In genomic region chr1:75423616-75424015, GRCh38 we compare ENCODE assay signal across 1 cellular context.
TF ChIP-seq lines count a peak whose summit lies in the region.

No MANE protein-coding gene starts in this region.

TF ChIP-seq in K562, 482 proteins besides CTCF, POLR2A, EP300 and RAD21 (continued from another document and continues in another):
- TF ChIP-seq ZNF431 (CRISPR knock-in tag; IDR thresholded peaks at IDR 0.05): no peak
- no peak for TF ChIP-seq HOXB6 (CRISPR knock-in tag; IDR thresholded peaks at IDR 0.05; ENCODE audit: borderline replicate concordance)
- TF ChIP-seq CBX1 (IDR thresholded peaks at IDR 0.05; ENCODE audit: low read depth): no peak
- no peak for TF ChIP-seq RBM15 (IDR thresholded peaks at IDR 0.05; ENCODE audit: insufficient read depth, low read length)
- no peak for TF ChIP-seq ZNF174 (CRISPR knock-in tag; IDR thresholded peaks at IDR 0.05)
- TF ChIP-seq ZNF143 (CRISPR knock-in tag; IDR thresholded peaks at IDR 0.05): no peak
- TF ChIP-seq XRCC3 (IDR thresholded peaks at IDR 0.05): no peak
- TF ChIP-seq, protein P1, sequence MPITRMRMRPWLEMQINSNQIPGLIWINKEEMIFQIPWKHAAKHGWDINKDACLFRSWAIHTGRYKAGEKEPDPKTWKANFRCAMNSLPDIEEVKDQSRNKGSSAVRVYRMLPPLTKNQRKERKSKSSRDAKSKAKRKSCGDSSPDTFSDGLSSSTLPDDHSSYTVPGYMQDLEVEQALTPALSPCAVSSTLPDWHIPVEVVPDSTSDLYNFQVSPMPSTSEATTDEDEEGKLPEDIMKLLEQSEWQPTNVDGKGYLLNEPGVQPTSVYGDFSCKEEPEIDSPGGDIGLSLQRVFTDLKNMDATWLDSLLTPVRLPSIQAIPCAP (CRISPR knock-in tag; IDR thresholded peaks at IDR 0.05; ENCODE audit: borderline replicate concordance): no peak
- TF ChIP-seq POLR2B (IDR thresholded peaks at IDR 0.05; ENCODE audit: low read depth, partially characterized antibody): no peak
- TF ChIP-seq ZNF197 (CRISPR knock-in tag; IDR thresholded peaks at IDR 0.05; ENCODE audit: low read depth): no peak
- TF ChIP-seq SMAD4 (CRISPR knock-in tag; conservative IDR thresholded peaks at IDR 0.05): no peak
- no peak for TF ChIP-seq ZNF76 (CRISPR knock-in tag; IDR thresholded peaks at IDR 0.05; ENCODE audit: borderline replicate concordance)
- TF ChIP-seq NELFE (IDR thresholded peaks at IDR 0.05; ENCODE audit: insufficient read depth, insufficient read length): no peak
- 0 out of 2 replicates have a peak, but pooled peaks have one; percentile 44 for TF ChIP-seq GATAD2A (IDR thresholded peaks at IDR 0.05)
- TF ChIP-seq ZNF583 (CRISPR knock-in tag; IDR thresholded peaks at IDR 0.05): no peak
- TF ChIP-seq, protein P2, sequence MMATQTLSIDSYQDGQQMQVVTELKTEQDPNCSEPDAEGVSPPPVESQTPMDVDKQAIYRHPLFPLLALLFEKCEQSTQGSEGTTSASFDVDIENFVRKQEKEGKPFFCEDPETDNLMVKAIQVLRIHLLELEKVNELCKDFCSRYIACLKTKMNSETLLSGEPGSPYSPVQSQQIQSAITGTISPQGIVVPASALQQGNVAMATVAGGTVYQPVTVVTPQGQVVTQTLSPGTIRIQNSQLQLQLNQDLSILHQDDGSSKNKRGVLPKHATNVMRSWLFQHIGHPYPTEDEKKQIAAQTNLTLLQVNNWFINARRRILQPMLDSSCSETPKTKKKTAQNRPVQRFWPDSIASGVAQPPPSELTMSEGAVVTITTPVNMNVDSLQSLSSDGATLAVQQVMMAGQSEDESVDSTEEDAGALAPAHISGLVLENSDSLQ (IDR thresholded peaks at IDR 0.05): peak; percentile 94
- TF ChIP-seq SLC30A9 (CRISPR knock-in tag; IDR thresholded peaks at IDR 0.05): no peak
- TF ChIP-seq SMAD1 (IDR thresholded peaks at IDR 0.05; ENCODE audit: low read depth, low read length, partially characterized antibody): no peak
- TF ChIP-seq FUS (optimal IDR thresholded peaks at IDR 0.05; ENCODE audit: low read depth, low read length): no peak
- no peak for TF ChIP-seq STAT5B (CRISPR knock-in tag; IDR thresholded peaks at IDR 0.05)
- TF ChIP-seq IRF9 (tag; IDR thresholded peaks at IDR 0.05): no peak
- TF ChIP-seq ZNF212 (CRISPR knock-in tag; IDR thresholded peaks at IDR 0.05): no peak
- no peak for TF ChIP-seq RBM17 (IDR thresholded peaks at IDR 0.05; ENCODE audit: borderline replicate concordance, low read depth, low read length)
- no peak for TF ChIP-seq ZNF224 (CRISPR knock-in tag; IDR thresholded peaks at IDR 0.05)
- TF ChIP-seq ZNF311 (CRISPR knock-in tag; IDR thresholded peaks at IDR 0.05): no peak
- TF ChIP-seq AFF4 (CRISPR knock-in tag; IDR thresholded peaks at IDR 0.05): no peak
- TF ChIP-seq TAF9B (IDR thresholded peaks at IDR 0.05; ENCODE audit: partially characterized antibody): no peak
- TF ChIP-seq, protein P3, sequence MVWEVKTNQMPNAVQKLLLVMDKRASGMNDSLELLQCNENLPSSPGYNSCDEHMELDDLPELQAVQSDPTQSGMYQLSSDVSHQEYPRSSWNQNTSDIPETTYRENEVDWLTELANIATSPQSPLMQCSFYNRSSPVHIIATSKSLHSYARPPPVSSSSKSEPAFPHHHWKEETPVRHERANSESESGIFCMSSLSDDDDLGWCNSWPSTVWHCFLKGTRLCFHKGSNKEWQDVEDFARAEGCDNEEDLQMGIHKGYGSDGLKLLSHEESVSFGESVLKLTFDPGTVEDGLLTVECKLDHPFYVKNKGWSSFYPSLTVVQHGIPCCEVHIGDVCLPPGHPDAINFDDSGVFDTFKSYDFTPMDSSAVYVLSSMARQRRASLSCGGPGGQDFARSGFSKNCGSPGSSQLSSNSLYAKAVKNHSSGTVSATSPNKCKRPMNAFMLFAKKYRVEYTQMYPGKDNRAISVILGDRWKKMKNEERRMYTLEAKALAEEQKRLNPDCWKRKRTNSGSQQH (CRISPR knock-in tag; IDR thresholded peaks at IDR 0.05): no peak
- TF ChIP-seq TFE3 (CRISPR knock-in tag; IDR thresholded peaks at IDR 0.05): no peak
- TF ChIP-seq, protein P4, sequence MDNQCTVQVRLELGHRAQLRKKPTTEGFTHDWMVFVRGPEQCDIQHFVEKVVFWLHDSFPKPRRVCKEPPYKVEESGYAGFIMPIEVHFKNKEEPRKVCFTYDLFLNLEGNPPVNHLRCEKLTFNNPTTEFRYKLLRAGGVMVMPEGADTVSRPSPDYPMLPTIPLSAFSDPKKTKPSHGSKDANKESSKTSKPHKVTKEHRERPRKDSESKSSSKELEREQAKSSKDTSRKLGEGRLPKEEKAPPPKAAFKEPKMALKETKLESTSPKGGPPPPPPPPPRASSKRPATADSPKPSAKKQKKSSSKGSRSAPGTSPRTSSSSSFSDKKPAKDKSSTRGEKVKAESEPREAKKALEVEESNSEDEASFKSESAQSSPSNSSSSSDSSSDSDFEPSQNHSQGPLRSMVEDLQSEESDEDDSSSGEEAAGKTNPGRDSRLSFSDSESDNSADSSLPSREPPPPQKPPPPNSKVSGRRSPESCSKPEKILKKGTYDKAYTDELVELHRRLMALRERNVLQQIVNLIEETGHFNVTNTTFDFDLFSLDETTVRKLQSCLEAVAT (IDR thresholded peaks at IDR 0.05): no peak
- peak; percentile 66; the same call in 1 of the 2 replicates for TF ChIP-seq SMARCE1 (IDR thresholded peaks at IDR 0.05)
- no peak for TF ChIP-seq C11orf30 (IDR thresholded peaks at IDR 0.05; ENCODE audit: low read depth)
- no peak for TF ChIP-seq ZC3H4 (CRISPR knock-in tag; IDR thresholded peaks at IDR 0.05; ENCODE audit: borderline replicate concordance)
- no peak for TF ChIP-seq EGR1 (conservative IDR thresholded peaks at IDR 0.05)
- no peak for TF ChIP-seq TRIM25 (IDR thresholded peaks at IDR 0.05; ENCODE audit: borderline replicate concordance)
- no peak for TF ChIP-seq ZNF263 (CRISPR knock-in tag; IDR thresholded peaks at IDR 0.05; ENCODE audit: borderline replicate concordance)
- TF ChIP-seq RCOR1 (IDR thresholded peaks at IDR 0.05; ENCODE audit: borderline replicate concordance in 1 of 2, low read depth in 2 of 2, low read length in 2 of 2): no peak
- TF ChIP-seq GTF2E2 (tag; IDR thresholded peaks at IDR 0.05): no peak
- TF ChIP-seq GATA2 (CRISPR knock-in tag; IDR thresholded peaks at IDR 0.05): 0 out of 2 replicates have a peak, but pooled peaks have one; percentile 25
- no peak for TF ChIP-seq THRB (CRISPR knock-in tag; conservative IDR thresholded peaks at IDR 0.05)
- TF ChIP-seq SRSF3 (IDR thresholded peaks at IDR 0.05; ENCODE audit: insufficient read depth, low read length): no peak
- no peak for TF ChIP-seq POLR2AphosphoS2 (IDR thresholded peaks at IDR 0.05; ENCODE audit: low read length)
- TF ChIP-seq XRCC4 (IDR thresholded peaks at IDR 0.05; ENCODE audit: extremely low read depth, insufficient read depth, insufficient read length): no peak
- TF ChIP-seq, protein P5, sequence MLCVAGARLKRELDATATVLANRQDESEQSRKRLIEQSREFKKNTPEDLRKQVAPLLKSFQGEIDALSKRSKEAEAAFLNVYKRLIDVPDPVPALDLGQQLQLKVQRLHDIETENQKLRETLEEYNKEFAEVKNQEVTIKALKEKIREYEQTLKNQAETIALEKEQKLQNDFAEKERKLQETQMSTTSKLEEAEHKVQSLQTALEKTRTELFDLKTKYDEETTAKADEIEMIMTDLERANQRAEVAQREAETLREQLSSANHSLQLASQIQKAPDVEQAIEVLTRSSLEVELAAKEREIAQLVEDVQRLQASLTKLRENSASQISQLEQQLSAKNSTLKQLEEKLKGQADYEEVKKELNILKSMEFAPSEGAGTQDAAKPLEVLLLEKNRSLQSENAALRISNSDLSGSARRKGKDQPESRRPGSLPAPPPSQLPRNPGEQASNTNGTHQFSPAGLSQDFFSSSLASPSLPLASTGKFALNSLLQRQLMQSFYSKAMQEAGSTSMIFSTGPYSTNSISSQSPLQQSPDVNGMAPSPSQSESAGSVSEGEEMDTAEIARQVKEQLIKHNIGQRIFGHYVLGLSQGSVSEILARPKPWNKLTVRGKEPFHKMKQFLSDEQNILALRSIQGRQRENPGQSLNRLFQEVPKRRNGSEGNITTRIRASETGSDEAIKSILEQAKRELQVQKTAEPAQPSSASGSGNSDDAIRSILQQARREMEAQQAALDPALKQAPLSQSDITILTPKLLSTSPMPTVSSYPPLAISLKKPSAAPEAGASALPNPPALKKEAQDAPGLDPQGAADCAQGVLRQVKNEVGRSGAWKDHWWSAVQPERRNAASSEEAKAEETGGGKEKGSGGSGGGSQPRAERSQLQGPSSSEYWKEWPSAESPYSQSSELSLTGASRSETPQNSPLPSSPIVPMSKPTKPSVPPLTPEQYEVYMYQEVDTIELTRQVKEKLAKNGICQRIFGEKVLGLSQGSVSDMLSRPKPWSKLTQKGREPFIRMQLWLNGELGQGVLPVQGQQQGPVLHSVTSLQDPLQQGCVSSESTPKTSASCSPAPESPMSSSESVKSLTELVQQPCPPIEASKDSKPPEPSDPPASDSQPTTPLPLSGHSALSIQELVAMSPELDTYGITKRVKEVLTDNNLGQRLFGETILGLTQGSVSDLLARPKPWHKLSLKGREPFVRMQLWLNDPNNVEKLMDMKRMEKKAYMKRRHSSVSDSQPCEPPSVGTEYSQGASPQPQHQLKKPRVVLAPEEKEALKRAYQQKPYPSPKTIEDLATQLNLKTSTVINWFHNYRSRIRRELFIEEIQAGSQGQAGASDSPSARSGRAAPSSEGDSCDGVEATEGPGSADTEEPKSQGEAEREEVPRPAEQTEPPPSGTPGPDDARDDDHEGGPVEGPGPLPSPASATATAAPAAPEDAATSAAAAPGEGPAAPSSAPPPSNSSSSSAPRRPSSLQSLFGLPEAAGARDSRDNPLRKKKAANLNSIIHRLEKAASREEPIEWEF (CRISPR knock-in tag; IDR thresholded peaks at IDR 0.05): no peak
- no peak for TF ChIP-seq ZNF717 (CRISPR knock-in tag; IDR thresholded peaks at IDR 0.05)
- TF ChIP-seq MCM5 (IDR thresholded peaks at IDR 0.05; ENCODE audit: low read depth): no peak
- TF ChIP-seq KAT2B (IDR thresholded peaks at IDR 0.05; ENCODE audit: low read depth, low read length): no peak
- no peak for TF ChIP-seq CBX2 (IDR thresholded peaks at IDR 0.05; ENCODE audit: insufficient read depth, low read length, poor library complexity, severe bottlenecking)
